16 cellular contexts compared by ENCODE assay signal in the genomic region with DNA sequence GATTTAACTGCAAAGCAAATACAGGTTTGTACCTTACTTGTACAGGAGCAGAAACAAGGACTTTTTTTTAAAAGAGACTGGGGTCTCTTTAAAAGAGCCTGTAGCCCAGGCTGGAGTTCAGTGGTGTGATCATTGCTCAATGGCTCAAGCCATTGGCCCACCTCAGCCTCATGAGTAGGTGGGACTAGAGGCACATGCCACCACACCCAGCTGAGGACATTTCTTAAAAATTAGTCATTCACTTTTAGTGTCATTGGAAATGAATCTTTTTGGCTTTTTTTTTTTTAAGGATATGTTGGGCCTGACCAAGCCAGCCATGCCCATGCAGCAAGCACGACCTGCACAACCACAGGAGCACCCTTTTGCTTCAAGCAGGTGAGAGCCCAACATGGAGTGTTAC. TPM values are rescaled to one million over a fixed set of nuclear protein-coding genes. Genes with fewer than 3 reads are reported as not detected.
DNase-seq lines count a peak whose midpoint lies in the region; TF ChIP-seq lines count a peak whose summit lies in the region.
"Had no signal": no experiment of that assay in that cellular context is flagged by ENCODE, and none has a peak within 500 bp of the region (broad histone marks: within the 10 kb centered on the region; RNA-seq: fewer than 3 reads in every experiment).

No MANE protein-coding gene starts in this region.

- H3K27me3 Mint-ChIP-seq in T-helper 2 cell treated with Interferon-gamma antibody and Interleukin-4, amounts not matched to agents 5 μg/mL and 100 μg/mL, for 36 hours (ENCODE audit: low read depth): no peaks in the 10 kb centered on the region
- peaks cover 0 to 1% (median 0%) of the 10 kb centered on the region in 3 donors for H3K27me3 Mint-ChIP-seq in CD14-positive monocyte (ENCODE audit: low read depth in 3 of 3)
- H3K27me3 Mint-ChIP-seq: central memory CD8-positive, alpha-beta T cell had no signal

- POLR2A ChIA-PET in GM10248 (lab: Yijun Ruan, JAX): no interaction called here

- H3K27ac Mint-ChIP-seq in T-helper 2 cell treated with Interferon-gamma antibody and Interleukin-4, amounts not matched to agents 5 μg/mL and 100 μg/mL, for 36 hours: no peak overlapping the region
- H3K27ac Mint-ChIP-seq in CD14-positive monocyte: peak overlapping the region in 1 of 7 donors; percentile 27

- intact Hi-C loops in CD14-positive monocyte (cut with micrococcal nuclease): no loop called here

- TF ChIP-seq CTCF in CD14-positive monocyte (IDR thresholded peaks at IDR 0.05): no peak
- no peak for TF ChIP-seq CTCF in GM10248 (IDR thresholded peaks at IDR 0.05; ENCODE audit: control extremely low read depth, extremely low read depth, low read depth, missing control alignments)

- peaks cover 42% of the 10 kb centered on the region for H3K36me3 Mint-ChIP-seq in T-helper 2 cell treated with Interferon-gamma antibody and Interleukin-4, amounts not matched to agents 5 μg/mL and 100 μg/mL, for 36 hours (ENCODE audit: low read depth)
- H3K36me3 Mint-ChIP-seq in CD14-positive monocyte: peaks cover 58 to 68% of the 10 kb centered on the region in 2 donors

- H3K4me3 Mint-ChIP-seq in T-helper 2 cell treated with Interferon-gamma antibody and Interleukin-4, amounts not matched to agents 5 μg/mL and 100 μg/mL, for 36 hours: no peak overlapping the region
- H3K4me3 Mint-ChIP-seq in CD14-positive monocyte: no peak overlapping the region
- H3K4me3 Mint-ChIP-seq: central memory CD8-positive, alpha-beta T cell; neural crest cell had no signal

- no peaks in the 10 kb centered on the region for H3K4me1 Mint-ChIP-seq in T-helper 2 cell treated with Interferon-gamma antibody and Interleukin-4, amounts not matched to agents 5 μg/mL and 100 μg/mL, for 36 hours (ENCODE audit: low read depth)
- H3K4me1 Mint-ChIP-seq in CD14-positive monocyte: no peaks in the 10 kb centered on the region
- H3K4me1 Mint-ChIP-seq: neural crest cell had no signal

- CTCF ChIA-PET in GM10248 (lab: Yijun Ruan, JAX): interaction anchor here (0.6 to 1.0 kb wide), 2 partner anchors 14 to 17 kb away, joined by 3 read pairs; partner anchors contain the start of gene SEC23B

- DNase-seq in ELR (ENCODE audit: low read depth) (peak; percentile 93), NCI-H226 (peak; percentile 30), epithelial cell of prostate (ENCODE audit: low read depth, low spot score) (no peak), renal cortical epithelial cell (ENCODE audit: low read depth) (peak; percentile 56), CD14-positive monocyte (ENCODE audit: low spot score) (no peak), DMS53 treated with DMSO at 0.1 percent for 48 hours (lab: John Stamatoyannopoulos, UW; ENCODE audit: unreplicated experiment) (no peak), GM10248 (ENCODE audit: extremely low spot score) (no peak)
- no peak for DNase-seq in T-helper 2 cell treated with Interferon-gamma antibody and Interleukin-4, amounts not matched to agents 5 μg/mL and 100 μg/mL, for 36 hours (ENCODE audit: low spot score)
- DNase-seq: activated naive CD4-positive, alpha-beta T cell treated with anti-CD3 and anti-CD28 coated beads, Interleukin-2, amount 50 U/mL, for 16 hours; hypothalamus; NCI-H1048; NCI-H2227 treated with DMSO at 0.1 percent for 48 hours; stimulated activated naive CD4-positive, alpha-beta T cell treated with Interleukin-2 at 50 U/mL for 16 hours had no signal

- H3K27ac ChIP-seq in epithelial cell of prostate: peak overlapping the region; percentile 74
- H3K27ac ChIP-seq: vagina had no signal

- H3K9me3 Mint-ChIP-seq in T-helper 2 cell treated with Interferon-gamma antibody and Interleukin-4, amounts not matched to agents 5 μg/mL and 100 μg/mL, for 36 hours: no peaks in the 10 kb centered on the region
- no peaks in the 10 kb centered on the region for H3K9me3 Mint-ChIP-seq in CD14-positive monocyte
- H3K9me3 Mint-ChIP-seq: central memory CD8-positive, alpha-beta T cell; neural crest cell had no signal

RNA-seq across cellular contexts. Expression of gene SEC23B, which starts 16.9 kb away (rescaled TPM):
- 114 and 123 TPM in 2 replicates for total RNA-seq in renal cortical epithelial cell
- 10 to 100 TPM; 68.4 to 88.1 TPM for polyA plus RNA-seq in CD14-positive monocyte

RNA-seq across cellular contexts. Expression of gene RBBP9, which starts 27.6 kb away (rescaled TPM):
- total RNA-seq in renal cortical epithelial cell: 18.8 and 46.2 TPM in 2 replicates
- polyA plus RNA-seq in CD14-positive monocyte: 1 to 10 TPM; 5.2 to 6.9 TPM

RNA-seq across cellular contexts. Expression of gene SMIM26, which starts 42.6 kb away (rescaled TPM):
- 82.7 and 144 TPM in 2 replicates for total RNA-seq in renal cortical epithelial cell
- polyA plus RNA-seq in CD14-positive monocyte: 100 to 1,000 TPM; 176 to 206 TPM

RNA-seq across cellular contexts. Expression of gene POLR3F, which starts 57.5 kb away (rescaled TPM):
- 11.7 and 16.1 TPM in 2 replicates for total RNA-seq in renal cortical epithelial cell
- polyA plus RNA-seq in CD14-positive monocyte: 1 to 10 TPM; 4.8 to 6.7 TPM

RNA-seq across cellular contexts. Expression of gene DZANK1, which starts 57.8 kb away (rescaled TPM):
- total RNA-seq in renal cortical epithelial cell: 1.2 and 3.3 TPM in 2 replicates
- under 1 TPM; 0.17 to 0.69 TPM for polyA plus RNA-seq in CD14-positive monocyte

Comparison
In these comparisons a context has a peak if more than half of its experiments do, and no peak if none do; other contexts are left out.
1. DNase-seq: peak in ELR (single experiment), NCI-H226 (single experiment) and renal cortical epithelial cell (single experiment); none in epithelial cell of prostate (single experiment), T-helper 2 cell treated with Interferon-gamma antibody and Interleukin-4, amounts not matched to agents 5 μg/mL and 100 μg/mL, for 36 hours (single experiment), CD14-positive monocyte (single experiment), DMS53 treated with DMSO at 0.1 percent for 48 hours (single experiment) and GM10248 (single experiment).